ENCODE assay signal across 34 cellular contexts in the genomic region with DNA sequence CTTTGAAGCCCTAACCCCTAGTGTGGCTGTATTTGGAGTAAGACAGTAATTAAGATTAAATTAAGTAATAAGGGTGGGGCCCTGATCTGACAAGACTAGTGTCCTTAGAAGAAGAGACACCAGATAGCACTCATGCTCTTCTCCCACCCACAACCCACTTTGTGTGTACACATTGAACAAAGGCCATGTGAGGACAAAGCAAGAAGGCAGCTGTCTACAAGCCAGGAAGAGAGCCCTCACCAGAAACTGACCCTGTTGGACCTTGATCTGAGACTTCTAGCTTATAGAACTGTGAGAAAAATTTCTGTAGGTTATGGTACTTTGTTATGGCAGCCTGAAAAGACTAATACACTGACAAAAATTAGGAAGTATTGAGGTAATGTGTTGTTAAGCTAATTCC.
"Had no signal": no experiment of that assay in that cellular context is flagged by ENCODE, and none has a peak within 500 bp of the region (broad histone marks: within the 10 kb centered on the region; RNA-seq: fewer than 3 reads in every experiment).

No MANE protein-coding gene starts in this region.

- H3K9ac ChIP-seq: KMS-11 had no signal

- DNase-seq: Karpas-422, Kasumi-1, MG63, MM.1S, MV-4-11, NCI-H1048, NCI-H1092, NCI-H1092 treated with DMSO at 0.1 percent for 48 hours, NCI-H1105, NCI-H1105 treated with DMSO at 0.1 percent for 48 hours, NCI-H1417, NCI-H1417 treated with DMSO at 0.1 percent for 48 hours, NCI-H1436, NCI-H1436 treated with DMSO at 0.1 percent for 48 hours, NCI-H146, NCI-H1694, NCI-H1694 treated with DMSO at 0.1 percent for 48 hours, NCI-H187, NCI-H187 treated with DMSO at 0.1 percent for 48 hours, NCI-H1930, NCI-H2029, NCI-H2029 treated with DMSO at 0.1 percent for 48 hours, NCI-H2081, NCI-H2081 treated with DMSO at 0.1 percent for 48 hours, NCI-H2107, NCI-H2171, NCI-H2171 treated with DMSO at 0.1 percent for 48 hours, NCI-H2227 treated with DMSO at 0.1 percent for 48 hours, NCI-H226, NCI-H345, NCI-H446, NCI-H446 treated with DMSO at 0.1 percent for 48 hours, NCI-H510A had no signal

- H3K4me2 ChIP-seq: KMS-11 had no signal

- H3K36me3 ChIP-seq: MG63 had no signal

- H3K9me3 ChIP-seq: MG63 had no signal

- H3K4me3 ChIP-seq: MG63 had no signal

- H3K27ac ChIP-seq: KMS-11 had no signal

- H3K27me3 ChIP-seq: MG63 had no signal
